ENCODE assay signal across 24 cellular contexts in the genomic region with DNA sequence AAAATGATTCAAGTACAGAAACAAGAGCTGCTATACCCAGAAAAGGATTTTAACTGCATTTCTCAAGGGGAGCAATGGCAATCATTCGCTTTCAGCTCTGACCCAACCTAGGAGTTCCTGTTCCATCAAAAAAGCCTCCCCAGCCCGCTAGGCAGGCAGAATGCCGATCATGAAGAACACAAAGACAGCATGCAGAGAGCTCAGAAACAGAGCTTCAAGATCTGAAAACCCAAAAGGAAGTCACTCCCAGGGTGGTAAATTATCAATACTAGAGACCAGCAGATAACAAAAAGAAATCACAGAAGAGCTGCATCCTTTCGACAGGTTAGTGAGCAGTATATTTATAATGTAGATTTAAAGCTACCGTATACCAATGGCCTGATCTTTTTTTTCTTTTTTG.
"Had no signal": no experiment of that assay in that cellular context is flagged by ENCODE, and none has a peak within 500 bp of the region (broad histone marks: within the 10 kb centered on the region; RNA-seq: fewer than 3 reads in every experiment).

No MANE protein-coding gene starts in this region.

- H3K27me3 ChIP-seq: colonic mucosa, ovary, suprapubic skin, transverse colon, uterus had no signal

- ATAC-seq: activated CD8-positive, alpha-beta T cell treated with anti-CD3 and anti-CD28 coated beads for 36 hours; activated T-cell treated with anti-CD3 and anti-CD28 coated beads, Interleukin-2, amount 50 U/mL, for 4 hours; left lobe of liver; psoas muscle; right cardiac atrium; stimulated activated naive CD8-positive, alpha-beta T cell treated with anti-CD3 and anti-CD28 coated beads, Interleukin-15, amount 100 ng/mL, for 72 hours had no signal

- H3K4me1 ChIP-seq: colonic mucosa, psoas muscle, suprapubic skin, transverse colon, uterus had no signal

- H3K4me3 Mint-ChIP-seq: activated B cell treated with CpG ODN at 0.5 μM for 24 hours; activated CD4-positive, alpha-beta T cell treated with anti-CD3 and anti-CD28 coated beads, Interleukin-2, amount 10 ng/mL, durations not matched to agents 24 days and 14 days; activated CD8-positive, alpha-beta T cell treated with anti-CD3 and anti-CD28 coated beads for 36 hours; activated T-cell treated with anti-CD3 and anti-CD28 coated beads, Interleukin-2, amount 50 U/mL, for 4 hours; central memory CD8-positive, alpha-beta T cell; mesothelial cell of epicardium; stimulated activated naive CD8-positive, alpha-beta T cell treated with anti-CD3 and anti-CD28 coated beads, Interleukin-15, amount 100 ng/mL, for 72 hours had no signal

- H3K27ac ChIP-seq: colonic mucosa, ovary, psoas muscle, skin epidermis, suprapubic skin, transverse colon, uterus had no signal

- H3K4me3 ChIP-seq: colonic mucosa, lung, ovary, psoas muscle, skin epidermis, suprapubic skin, transverse colon, uterus had no signal

- H3K36me3 ChIP-seq: colonic mucosa, ovary, suprapubic skin, transverse colon had no signal

- H3K27ac Mint-ChIP-seq: activated B cell treated with CpG ODN at 0.5 μM for 24 hours; activated CD4-positive, alpha-beta T cell treated with anti-CD3 and anti-CD28 coated beads, Interleukin-2, amount 10 ng/mL, durations not matched to agents 24 days and 14 days; activated CD8-positive, alpha-beta T cell treated with anti-CD3 and anti-CD28 coated beads for 36 hours; mesothelial cell of epicardium; stimulated activated naive CD8-positive, alpha-beta T cell treated with anti-CD3 and anti-CD28 coated beads, Interleukin-15, amount 100 ng/mL, for 72 hours had no signal

- FAIRE-seq: endometrium, keratinocyte had no signal

- H3K27me3 Mint-ChIP-seq: activated B cell treated with CpG ODN at 0.5 μM for 24 hours; activated CD4-positive, alpha-beta T cell treated with anti-CD3 and anti-CD28 coated beads, Interleukin-2, amount 10 ng/mL, durations not matched to agents 24 days and 14 days; activated CD8-positive, alpha-beta T cell treated with anti-CD3 and anti-CD28 coated beads for 36 hours; central memory CD8-positive, alpha-beta T cell; stimulated activated naive CD8-positive, alpha-beta T cell treated with anti-CD3 and anti-CD28 coated beads, Interleukin-15, amount 100 ng/mL, for 72 hours had no signal

- H3K4me1 Mint-ChIP-seq: activated B cell treated with CpG ODN at 0.5 μM for 24 hours; central memory CD8-positive, alpha-beta T cell; mesothelial cell of epicardium had no signal

- H3K9me3 ChIP-seq: colonic mucosa, ovary, psoas muscle, suprapubic skin, transverse colon, uterus had no signal

- DNase-seq: activated B cell treated with CpG ODN at 0.5 μM for 24 hours; activated CD4-positive, alpha-beta T cell treated with anti-CD3 and anti-CD28 coated beads, Interleukin-2, amount 10 ng/mL, durations not matched to agents 24 days and 14 days; activated CD8-positive, alpha-beta T cell treated with anti-CD3 and anti-CD28 coated beads for 36 hours; activated effector memory CD4-positive, alpha-beta T cell treated with Interleukin-2 at 50 U/mL for 16 hours; activated naive CD4-positive, alpha-beta T cell treated with anti-CD3 and anti-CD28 coated beads, Interleukin-2, amount 50 U/mL, for 16 hours; activated T-cell treated with anti-CD3 and anti-CD28 coated beads, Interleukin-2, amount 50 U/mL, for 4 hours; aorta; colonic mucosa; head of caudate nucleus; ovary; psoas muscle; right cardiac atrium; stimulated activated CD4-positive, alpha-beta T cell treated with anti-CD3 and anti-CD28 coated beads, Interleukin-2, amount 100 ng/mL, for 48 hours; stimulated activated naive CD8-positive, alpha-beta T cell treated with anti-CD3 and anti-CD28 coated beads, Interleukin-15, amount 100 ng/mL, for 72 hours; transverse colon; uterus had no signal
